7 cellular contexts compared by ENCODE assay signal in genomic region chr17:58902312-58902711, GRCh38.
"Had no signal": no experiment of that assay in that cellular context is flagged by ENCODE, and none has a peak within 500 bp of the region (broad histone marks: within the 10 kb centered on the region; RNA-seq: fewer than 3 reads in every experiment).

No MANE protein-coding gene starts in this region.

- DNase-seq: IMR-90, KBM-7, KG1 had no signal

- H3K4me2 ChIP-seq: KMS-11 had no signal

- H3K27ac ChIP-seq: HL-60, KMS-11 had no signal

- ATAC-seq: HepG2, K562 had no signal

- H3K9ac ChIP-seq: KMS-11 had no signal

- FAIRE-seq: HepG2, K562 had no signal

- H3K4me3 ChIP-seq: K562 had no signal
